ENCODE assay signal across 1 cellular context in genomic region chr19:49512970-49513745, GRCh38.
TF ChIP-seq lines count a peak whose summit lies in the region.

No MANE protein-coding gene starts in this region.

TF ChIP-seq in GM12878, 131 proteins besides CTCF, POLR2A, EP300 and RAD21 (continues in another document):
- TF ChIP-seq LARP7 (IDR thresholded peaks at IDR 0.05) (peak; percentile 67), PRDM15 (CRISPR knock-in tag; IDR thresholded peaks at IDR 0.05) (no peak), PML (IDR thresholded peaks at IDR 0.05; ENCODE audit: low read length) (no peak), ATF2 (IDR thresholded peaks at IDR 0.05; ENCODE audit: low read length) (no peak), ZSCAN29 (IDR thresholded peaks at IDR 0.05) (no peak), EGR1 (IDR thresholded peaks at IDR 0.05; ENCODE audit: borderline replicate concordance in 1 of 2, low read depth in 2 of 2, low read length in 2 of 2) (no peak), SRF (IDR thresholded peaks at IDR 0.05; ENCODE audit: low read depth in 2 of 2, low read length in 2 of 2) (no peak), ZBTB33 (IDR thresholded peaks at IDR 0.05) (no peak), JUND (IDR thresholded peaks at IDR 0.05; ENCODE audit: low read depth, low read length) (no peak), CHD1 (IDR thresholded peaks at IDR 0.05; ENCODE audit: low read depth, low read length) (no peak), CHD2 (IDR thresholded peaks at IDR 0.05; ENCODE audit: borderline replicate concordance, low read depth, low read length) (no peak), IKZF2 (IDR thresholded peaks at IDR 0.05) (no peak), SP1 (IDR thresholded peaks at IDR 0.05; ENCODE audit: low read depth, low read length) (no peak), STAT3 (IDR thresholded peaks at IDR 0.05; ENCODE audit: low read depth, low read length) (no peak), IRF4 (IDR thresholded peaks at IDR 0.05; ENCODE audit: low read depth, low read length) (no peak), MTA2 (IDR thresholded peaks at IDR 0.05; ENCODE audit: low read depth) (no peak), ZNF24 (IDR thresholded peaks at IDR 0.05) (no peak), BCL3 (IDR thresholded peaks at IDR 0.05; ENCODE audit: borderline replicate concordance, insufficient read depth, low read depth, low read length, poor library complexity, severe bottlenecking) (no peak), RB1 (IDR thresholded peaks at IDR 0.05; ENCODE audit: borderline replicate concordance) (no peak), FOXM1 (IDR thresholded peaks at IDR 0.05; ENCODE audit: low read depth, low read length) (no peak), BACH1 (IDR thresholded peaks at IDR 0.05; ENCODE audit: borderline replicate concordance) (no peak), NFYA (IDR thresholded peaks at IDR 0.05; ENCODE audit: borderline replicate concordance, low read depth, low read length) (no peak), SMC3 (IDR thresholded peaks at IDR 0.05; ENCODE audit: borderline replicate concordance, low read length) (no peak), USF2 (IDR thresholded peaks at IDR 0.05; ENCODE audit: borderline replicate concordance, low read depth, low read length) (no peak; the same call in 1 of the 2 replicates), POLR2AphosphoS2 (IDR thresholded peaks at IDR 0.05; ENCODE audit: low read depth, low read length) (no peak), NR2F1 (conservative IDR thresholded peaks at IDR 0.05) (peak; percentile 53; the same call in 1 of the 2 replicates), ATF3 (IDR thresholded peaks at IDR 0.05; ENCODE audit: borderline replicate concordance, extremely low read depth, low read depth, low read length) (no peak), REST (IDR thresholded peaks at IDR 0.05; ENCODE audit: low read depth, low read length) (no peak), HDAC6 (IDR thresholded peaks at IDR 0.05; ENCODE audit: unreplicated experiment) (no peak), IKZF1 (conservative IDR thresholded peaks at IDR 0.05) (peak; percentile 15; the same call in 1 of the 2 replicates), BHLHE40 (IDR thresholded peaks at IDR 0.05; ENCODE audit: borderline replicate concordance in 1 of 2, low read depth in 2 of 2, low read length in 1 of 2) (peak; percentile 27 to 91; a peak in 2 of 4 replicates), PAX5 (IDR thresholded peaks at IDR 0.05; ENCODE audit: borderline replicate concordance, low read depth, low read length) (no peak), KLF5 (IDR thresholded peaks at IDR 0.05; ENCODE audit: partially characterized antibody) (no peak), CREM (IDR thresholded peaks at IDR 0.05; ENCODE audit: low read depth) (no peak), GABPA (IDR thresholded peaks at IDR 0.05; ENCODE audit: low read depth) (no peak), YBX1 (IDR thresholded peaks at IDR 0.05) (no peak), CUX1 (IDR thresholded peaks at IDR 0.05; ENCODE audit: insufficient replicate concordance, low read depth, low read length) (no peak)
